In genomic region chr12:101051901-101052550, GRCh38 we compare ENCODE assay signal across 9 cellular contexts.
DNase-seq lines count a peak whose midpoint lies in the region; ATAC-seq lines count a peak whose summit lies in the region.
"Had no signal": no experiment of that assay in that cellular context is flagged by ENCODE, and none has a peak within 500 bp of the region (broad histone marks: within the 10 kb centered on the region; RNA-seq: fewer than 3 reads in every experiment).

No MANE protein-coding gene starts in this region.

- intact Hi-C loops in sciatic nerve (cut with DNase I), result no loop called here

- peak; percentile 75 for ATAC-seq in sciatic nerve
- no peak for ATAC-seq in HG02759 (IDR thresholded peaks at IDR 0.05; ENCODE audit: unreplicated experiment)

- DNase-seq in ELF-1 (ENCODE audit: low read depth, low spot score) (peak; percentile 35), NCI-H774 (lab: John Stamatoyannopoulos, UW) (peak; percentile 72), fibroblast of gingiva (ENCODE audit: low read depth) (peak; percentile 81), sciatic nerve (ENCODE audit: low spot score) (no peak), MV-4-11 (lab: John Stamatoyannopoulos, UW) (no peak), NAMALWA (ENCODE audit: low spot score) (no peak), T-helper 2 cell (no peak)
- DNase-seq: activated CD4-positive, CD25-positive, alpha-beta regulatory T cell had no signal

Comparison
In these comparisons a context has a peak if more than half of its experiments do, and no peak if none do; other contexts are left out.
1. DNase-seq: peak in ELF-1 (single experiment), NCI-H774 (single experiment) and fibroblast of gingiva (single experiment); none in sciatic nerve (single experiment), MV-4-11 (single experiment), NAMALWA (single experiment) and T-helper 2 cell (0 of 5).